9 cellular contexts compared by ENCODE assay signal in genomic region chr15:34753236-34753894, GRCh38. TPM values are rescaled to one million over a fixed set of nuclear protein-coding genes. Genes with fewer than 3 reads are reported as not detected.
A peak's percentile ranks its signal among the peaks of the same experiment; 100 is the strongest.
DNase-seq lines count a peak whose midpoint lies in the region; ATAC-seq and TF ChIP-seq lines count a peak whose summit lies in the region.
"Had no signal": no experiment of that assay in that cellular context is flagged by ENCODE, and none has a peak within 500 bp of the region (broad histone marks: within the 10 kb centered on the region; RNA-seq: fewer than 3 reads in every experiment).

No MANE protein-coding gene starts in this region.

- H3K4me1 Mint-ChIP-seq in MCF 10A (ENCODE audit: insufficient read depth, unreplicated experiment) = no peaks in the 10 kb centered on the region

- H3K36me3 ChIP-seq in breast epithelium (no peaks in the 10 kb centered on the region), upper lobe of right lung (no peaks in the 10 kb centered on the region)
- H3K36me3 ChIP-seq: BLaER1 had no signal

- peak; percentile 8 for ATAC-seq in upper lobe of right lung

- in situ Hi-C loops in G401 (cut with HindIII; ENCODE audit: low sequenced_read_pairs) = no loop called here

- H3K27ac ChIP-seq in breast epithelium = no peak overlapping the region
- H3K27ac ChIP-seq in upper lobe of right lung = no peak overlapping the region
- H3K27ac ChIP-seq in coronary artery = no peak overlapping the region
- H3K27ac ChIP-seq: BLaER1 had no signal

- DNase-seq in MCF 10A (ENCODE audit: unreplicated experiment) (peak; percentile 61), breast epithelium (ENCODE audit: low spot score in 2 of 2) (no peak), amniotic stem cell (lab: John Stamatoyannopoulos, UW) (peak; percentile 30), iPS DF 4.7 (ENCODE audit: extremely low read depth, low spot score) (peak; percentile 75), upper lobe of right lung (no peak), G401 (ENCODE audit: low spot score) (no peak), NCI-H187 (lab: John Stamatoyannopoulos, UW) (no peak), coronary artery (ENCODE audit: low spot score) (no peak)

- no peak overlapping the region for H3K4me3 ChIP-seq in breast epithelium
- no peak overlapping the region for H3K4me3 ChIP-seq in upper lobe of right lung
- H3K4me3 ChIP-seq in coronary artery = no peak overlapping the region
- H3K4me3 ChIP-seq: BLaER1 had no signal

- BruUV-seq in MCF 10A (replicated peaks; lab: Mats Ljungman, UMichigan) = no TSS peak

- no peaks in the 10 kb centered on the region for H3K9me3 Mint-ChIP-seq in MCF 10A (ENCODE audit: unreplicated experiment)

- intact Hi-C loops in MCF 10A (cut with micrococcal nuclease) (no loop called here), breast epithelium (cut with DNase I; ENCODE audit: low total_unique reads) (no loop called here), upper lobe of right lung (cut with DNase I) (no loop called here)

- peaks cover 78% of the 10 kb centered on the region for H3K27me3 Mint-ChIP-seq in MCF 10A (ENCODE audit: insufficient read depth, unreplicated experiment)

- peaks cover 0 to 52% of the 10 kb centered on the region in 2 donors for H3K27me3 ChIP-seq in breast epithelium
- peaks cover 49% of the 10 kb centered on the region for H3K27me3 ChIP-seq in upper lobe of right lung

- POLR2A ChIA-PET in MCF 10A (lab: Yijun Ruan, JAX) = interaction anchor here (1.1 kb wide), 1 partner anchor 57 kb away, joined by 3 read pairs; no protein-coding TSS in a partner anchor

- TF ChIP-seq CTCF in MCF 10A (IDR thresholded peaks at IDR 0.05; ENCODE audit: unreplicated experiment) (no peak), breast epithelium (IDR thresholded peaks at IDR 0.05) (no peak), upper lobe of right lung (IDR thresholded peaks at IDR 0.05) (no peak), coronary artery (IDR thresholded peaks at IDR 0.05) (no peak)

- H3K4me1 ChIP-seq in breast epithelium (no peaks in the 10 kb centered on the region), upper lobe of right lung (no peaks in the 10 kb centered on the region)
- H3K4me1 ChIP-seq: BLaER1 had no signal

- no peak for TF ChIP-seq POLR2A in breast epithelium (IDR thresholded peaks at IDR 0.05)

- H3K36me3 Mint-ChIP-seq in MCF 10A (ENCODE audit: insufficient read depth, unreplicated experiment) = no peaks in the 10 kb centered on the region

- H3K27ac Mint-ChIP-seq in MCF 10A (ENCODE audit: low read depth, unreplicated experiment) = no peak overlapping the region

- H3K9me3 ChIP-seq in breast epithelium = no peaks in the 10 kb centered on the region
- H3K9me3 ChIP-seq in upper lobe of right lung = no peaks in the 10 kb centered on the region

- H3K4me3 Mint-ChIP-seq in MCF 10A (ENCODE audit: unreplicated experiment) = no peak overlapping the region

- CTCF ChIA-PET in MCF 10A (lab: Yijun Ruan, JAX) = no interaction called here

RNA-seq across cellular contexts. Expression of gene GJD2, which starts 1.4 kb away (rescaled TPM):
- total RNA-seq in MCF 10A (2022) (not detected in 2 replicates), breast epithelium (not detected), upper lobe of right lung (not detected)
- total RNA-seq in G401 (2014; rRNA removed; shearing (Covaris generic)) = 9.6 and 17.1 TPM in 2 replicates

RNA-seq across cellular contexts. Expression of gene ACTC1, which starts 42.0 kb away (rescaled TPM):
- total RNA-seq in MCF 10A (2022) (not detected in 2 replicates), breast epithelium (1 to 10 TPM in 1 of 3 donors, under 1 TPM in 1, not detected in 1; 0.15 to 1.6 TPM), upper lobe of right lung (3.4 TPM)
- total RNA-seq in G401 (2014; rRNA removed; shearing (Covaris generic)) = not detected in 2 replicates

Comparison
In these comparisons a context has a peak if more than half of its experiments do, and no peak if none do; other contexts are left out.
1. DNase-seq: peak in MCF 10A (single experiment), amniotic stem cell (single experiment) and iPS DF 4.7 (single experiment); none in breast epithelium (0 of 2), upper lobe of right lung (single experiment), G401 (single experiment), NCI-H187 (0 of 2) and coronary artery (single experiment).
2. RNA of gene GJD2, which starts 1.4 kb away (total RNA-seq): 9.6 to 17.1 TPM in G401; not detected in MCF 10A, not detected in breast epithelium and not detected in upper lobe of right lung (single experiment); every median in the first group is over 10 times any median in the second.